Comparison of ENCODE assay signal across 11 cellular contexts in the genomic region with DNA sequence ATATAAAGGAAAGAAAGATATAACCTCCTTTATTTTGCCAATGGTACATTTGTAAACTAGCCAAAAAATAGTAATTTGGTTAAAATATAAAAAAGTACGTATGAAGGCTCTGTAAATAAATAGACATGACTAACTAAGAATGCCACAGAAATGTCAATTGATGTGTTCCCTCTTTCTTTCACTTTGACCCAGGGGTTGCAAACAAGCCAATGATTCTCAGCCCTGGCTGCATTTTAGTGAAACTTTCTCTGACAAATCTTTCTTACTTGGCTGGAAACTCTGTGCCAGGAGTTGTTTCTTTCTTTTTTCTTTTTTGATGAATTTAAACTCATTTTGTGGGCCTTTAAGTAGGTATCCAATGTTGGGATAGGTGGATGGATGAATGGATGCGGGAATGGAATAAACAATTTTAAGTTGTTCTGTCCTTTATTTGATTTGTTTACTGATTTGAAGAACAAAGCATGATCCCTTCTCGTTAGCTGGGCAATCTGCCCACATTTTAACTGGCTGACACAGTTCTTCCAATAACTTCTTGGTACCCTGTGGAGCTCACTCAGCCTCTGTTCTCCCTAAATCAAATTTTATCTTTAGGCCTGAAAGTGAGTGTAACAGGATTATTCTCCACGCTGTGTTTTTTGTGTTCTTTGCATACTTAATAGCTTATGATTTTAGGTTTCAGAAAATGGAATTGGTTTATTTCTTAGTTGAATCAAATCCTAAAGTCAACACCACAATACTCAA. TPM values are rescaled to one million over a fixed set of nuclear protein-coding genes. Genes with fewer than 3 reads are reported as not detected.
DNase-seq lines count a peak whose midpoint lies in the region; ATAC-seq and TF ChIP-seq lines count a peak whose summit lies in the region.
"Had no signal": no experiment of that assay in that cellular context is flagged by ENCODE, and none has a peak within 500 bp of the region (broad histone marks: within the 10 kb centered on the region; RNA-seq: fewer than 3 reads in every experiment).

No MANE protein-coding gene starts in this region.

- H3K4me1 ChIP-seq in tibial nerve = peaks cover 0 to 15% (median 0%) of the 10 kb centered on the region in 4 donors

- TF ChIP-seq POLR2A in tibial nerve (IDR thresholded peaks at IDR 0.05) = no peak

- DNase-seq in NCI-H748 (lab: John Stamatoyannopoulos, UW; ENCODE audit: unreplicated experiment) (peak; percentile 48), NCI-H748 treated with DMSO at 0.1 percent for 48 hours (lab: John Stamatoyannopoulos, UW) (no peak), astrocyte of the spinal cord (ENCODE audit: low read depth, low spot score) (peak; percentile 78), left lobe of liver (ENCODE audit: low spot score) (no peak), tibial nerve (ENCODE audit: low spot score in 2 of 2) (peak in 1 of 2 donors; percentile 43)
- DNase-seq in stimulated activated CD4-positive, alpha-beta T cell treated with anti-CD3 and anti-CD28 coated beads, Interleukin-1b, Interleukin-23, amount 100 ng/mL, for 48 hours = no peak
- DNase-seq: natural killer cell; NCI-H2029 treated with DMSO at 0.1 percent for 48 hours; stimulated activated naive CD8-positive, alpha-beta T cell treated with anti-CD3 and anti-CD28 coated beads, Interleukin-15, Interleukin-2, amounts not matched to agents 100 U/mL and 50 U/mL, for 24 hours had no signal

- 22 to 26% methylated on average over 4 of the region's 4 CpGs for whole genome bisulfite sequencing in tibial nerve, 2 donors

- H3K9me3 ChIP-seq in tibial nerve = no peaks in the 10 kb centered on the region

- no peak for TF ChIP-seq CTCF in astrocyte of the spinal cord (IDR thresholded peaks at IDR 0.05; ENCODE audit: low read depth, low read length)
- no peak for TF ChIP-seq CTCF in tibial nerve (IDR thresholded peaks at IDR 0.05)

- no peaks in the 10 kb centered on the region for H3K36me3 ChIP-seq in tibial nerve

- no peak for TF ChIP-seq EP300 in tibial nerve (IDR thresholded peaks at IDR 0.05)

- no peak overlapping the region for H3K4me3 ChIP-seq in astrocyte of the spinal cord (ENCODE audit: low read depth, low read length)
- no peak overlapping the region for H3K4me3 ChIP-seq in tibial nerve

- H3K27ac ChIP-seq in tibial nerve = peak overlapping the region in 3 of 4 donors; percentile 14 to 73 (median 38)

- no peaks in the 10 kb centered on the region for H3K27me3 ChIP-seq in tibial nerve

- ATAC-seq in left lobe of liver (peak; percentile 73), GM21528 (IDR thresholded peaks at IDR 0.05; ENCODE audit: low FRiP score, unreplicated experiment) (no peak), HG03342 (IDR thresholded peaks at IDR 0.05; ENCODE audit: unreplicated experiment) (no peak)
- ATAC-seq: natural killer cell; stimulated activated naive CD8-positive, alpha-beta T cell treated with anti-CD3 and anti-CD28 coated beads, Interleukin-15, Interleukin-2, amounts not matched to agents 100 U/mL and 50 U/mL, for 24 hours had no signal

- in situ Hi-C loops in astrocyte of the spinal cord (cut with HindIII; ENCODE audit: low sequenced_read_pairs) = no loop called here

RNA-seq across cellular contexts. Expression of gene GCLC, which starts 58.6 kb away (rescaled TPM):
- total RNA-seq in left lobe of liver = 97.5 TPM
- 10 to 100 TPM; 21.8 to 43.2 (median 32.0) TPM for total RNA-seq in tibial nerve

Comparison
In these comparisons a context has a peak if more than half of its experiments do, and no peak if none do; other contexts are left out.
1. DNase-seq: peak in NCI-H748 (single experiment) and astrocyte of the spinal cord (single experiment); none in NCI-H748 treated with DMSO at 0.1 percent for 48 hours (single experiment), left lobe of liver (single experiment) and stimulated activated CD4-positive, alpha-beta T cell treated with anti-CD3 and anti-CD28 coated beads, Interleukin-1b, Interleukin-23, amount 100 ng/mL, for 48 hours (single experiment).